ENCODE assay signal across 22 cellular contexts in genomic region chr2:109009920-109010610, GRCh38. TPM values are rescaled to one million over a fixed set of nuclear protein-coding genes. Genes with fewer than 3 reads are reported as not detected.
DNase-seq lines count a peak whose midpoint lies in the region; ATAC-seq and TF ChIP-seq lines count a peak whose summit lies in the region.
"Had no signal": no experiment of that assay in that cellular context is flagged by ENCODE, and none has a peak within 500 bp of the region (broad histone marks: within the 10 kb centered on the region; RNA-seq: fewer than 3 reads in every experiment).

No MANE protein-coding gene starts in this region.

- CTCF ChIA-PET in activated naive CD4-positive, alpha-beta T cell treated with anti-CD3 and anti-CD28 coated beads, Interleukin-2, amount 10 ng/mL, durations not matched to agents 7 days and 5 days (lab: Charles Lee): no interaction called here

- no peak overlapping the region for H3K4me3 ChIP-seq in choroid plexus epithelial cell (ENCODE audit: low read depth, low read length)
- H3K4me3 ChIP-seq: vagina had no signal

- no peaks in the 10 kb centered on the region for H3K36me3 Mint-ChIP-seq in activated naive CD4-positive, alpha-beta T cell treated with anti-CD3 and anti-CD28 coated beads, Interleukin-2, amount 50 U/mL, for 72 hours
- no peaks in the 10 kb centered on the region for H3K36me3 Mint-ChIP-seq in activated naive CD4-positive, alpha-beta T cell treated with anti-CD3 and anti-CD28 coated beads, Interleukin-2, amount 10 ng/mL, durations not matched to agents 7 days and 5 days
- H3K36me3 Mint-ChIP-seq: activated CD4-positive, alpha-beta memory T cell treated with anti-CD3 and anti-CD28 coated beads for 36 hours; CD4-positive, CD25-positive, alpha-beta regulatory T cell had no signal

- H3K27ac Mint-ChIP-seq in activated naive CD4-positive, alpha-beta T cell treated with anti-CD3 and anti-CD28 coated beads, Interleukin-2, amount 50 U/mL, for 72 hours: peak overlapping the region in 1 of 2 donors; percentile 78
- no peak overlapping the region for H3K27ac Mint-ChIP-seq in activated naive CD4-positive, alpha-beta T cell treated with anti-CD3 and anti-CD28 coated beads, Interleukin-2, amount 10 ng/mL, durations not matched to agents 7 days and 5 days
- H3K27ac Mint-ChIP-seq: activated CD4-positive, alpha-beta memory T cell treated with anti-CD3 and anti-CD28 coated beads for 36 hours; activated naive CD8-positive, alpha-beta T cell treated with anti-CD3 and anti-CD28 coated beads, Interleukin-2, amount 50 U/mL, for 24 hours had no signal

- no peak overlapping the region for H3K4me3 Mint-ChIP-seq in activated naive CD4-positive, alpha-beta T cell treated with anti-CD3 and anti-CD28 coated beads, Interleukin-2, amount 10 ng/mL, durations not matched to agents 7 days and 5 days
- H3K4me3 Mint-ChIP-seq: activated CD4-positive, alpha-beta memory T cell treated with anti-CD3 and anti-CD28 coated beads for 36 hours; activated naive CD8-positive, alpha-beta T cell treated with anti-CD3 and anti-CD28 coated beads, Interleukin-2, amount 50 U/mL, for 24 hours; activated T-cell treated with anti-CD3 and anti-CD28 coated beads, Interleukin-2, amount 50 U/mL, for 4 hours; neural crest cell had no signal

- H3K27me3 Mint-ChIP-seq in activated naive CD4-positive, alpha-beta T cell treated with anti-CD3 and anti-CD28 coated beads, Interleukin-2, amount 10 ng/mL, durations not matched to agents 7 days and 5 days: peaks cover 4% of the 10 kb centered on the region
- H3K27me3 Mint-ChIP-seq: activated CD4-positive, alpha-beta memory T cell treated with anti-CD3 and anti-CD28 coated beads for 36 hours; activated naive CD8-positive, alpha-beta T cell treated with anti-CD3 and anti-CD28 coated beads, Interleukin-2, amount 50 U/mL, for 24 hours had no signal

- no peak for DNase-seq in activated naive CD4-positive, alpha-beta T cell treated with anti-CD3 and anti-CD28 coated beads, Interleukin-2, amount 50 U/mL, for 72 hours (ENCODE audit: low spot score in 2 of 2)
- DNase-seq in activated naive CD4-positive, alpha-beta T cell treated with anti-CD3 and anti-CD28 coated beads, Interleukin-2, amount 10 ng/mL, durations not matched to agents 7 days and 5 days: no peak
- peak; percentile 28 for DNase-seq in M059J (ENCODE audit: low read depth)
- peak; percentile 58 for DNase-seq in choroid plexus epithelial cell (ENCODE audit: low read depth)
- DNase-seq in stromal cell of bone marrow (ENCODE audit: low read depth): peak; percentile 20
- DNase-seq in NCI-H187 treated with DMSO at 0.1 percent for 48 hours (lab: John Stamatoyannopoulos, UW): no peak
- DNase-seq in mucosa of gallbladder (ENCODE audit: low spot score): no peak
- DNase-seq: ACHN; activated CD4-positive, alpha-beta memory T cell treated with anti-CD3 and anti-CD28 coated beads for 36 hours; activated naive CD8-positive, alpha-beta T cell treated with anti-CD3 and anti-CD28 coated beads, Interleukin-2, amount 50 U/mL, for 24 hours; activated T-cell treated with anti-CD3 and anti-CD28 coated beads, Interleukin-2, amount 50 U/mL, for 4 hours; CD4-positive, CD25-positive, alpha-beta regulatory T cell; Kasumi-1; left cardiac atrium; midbrain; NCI-H69; SHP77 treated with DMSO at 0.1 percent for 48 hours had no signal

- H3K9me3 Mint-ChIP-seq in activated naive CD4-positive, alpha-beta T cell treated with anti-CD3 and anti-CD28 coated beads, Interleukin-2, amount 50 U/mL, for 72 hours: no peaks in the 10 kb centered on the region
- H3K9me3 Mint-ChIP-seq in activated naive CD4-positive, alpha-beta T cell treated with anti-CD3 and anti-CD28 coated beads, Interleukin-2, amount 10 ng/mL, durations not matched to agents 7 days and 5 days: no peaks in the 10 kb centered on the region
- H3K9me3 Mint-ChIP-seq: activated CD4-positive, alpha-beta memory T cell treated with anti-CD3 and anti-CD28 coated beads for 36 hours; activated naive CD8-positive, alpha-beta T cell treated with anti-CD3 and anti-CD28 coated beads, Interleukin-2, amount 50 U/mL, for 24 hours; activated T-cell treated with anti-CD3 and anti-CD28 coated beads, Interleukin-2, amount 50 U/mL, for 4 hours; CD4-positive, CD25-positive, alpha-beta regulatory T cell; neural crest cell had no signal

- ATAC-seq in activated naive CD4-positive, alpha-beta T cell treated with anti-CD3 and anti-CD28 coated beads, Interleukin-2, amount 50 U/mL, for 72 hours: peak; percentile 56 to 64
- no peak for ATAC-seq in HG03520 (IDR thresholded peaks at IDR 0.05; ENCODE audit: unreplicated experiment)
- ATAC-seq: activated naive CD8-positive, alpha-beta T cell treated with anti-CD3 and anti-CD28 coated beads, Interleukin-2, amount 50 U/mL, for 24 hours; activated T-cell treated with anti-CD3 and anti-CD28 coated beads, Interleukin-2, amount 50 U/mL, for 4 hours; left cardiac atrium had no signal

- no peak for TF ChIP-seq CTCF in choroid plexus epithelial cell (conservative IDR thresholded peaks at IDR 0.05; ENCODE audit: low read depth, low read length)

- no peaks in the 10 kb centered on the region for H3K4me1 Mint-ChIP-seq in activated naive CD4-positive, alpha-beta T cell treated with anti-CD3 and anti-CD28 coated beads, Interleukin-2, amount 10 ng/mL, durations not matched to agents 7 days and 5 days
- H3K4me1 Mint-ChIP-seq: neural crest cell had no signal

RNA-seq across cellular contexts. Expression of gene EDAR, which starts 21.0 kb away (rescaled TPM):
- total RNA-seq in activated naive CD4-positive, alpha-beta T cell treated with anti-CD3 and anti-CD28 coated beads, Interleukin-2, amount 50 U/mL, for 72 hours: under 1 TPM; 0.43 to 0.46 TPM
- total RNA-seq in M059J (2014; rRNA removed; shearing (Covaris generic)): not detected in 2 replicates
- 2.0 TPM for total RNA-seq in mucosa of gallbladder
- total RNA-seq: cardiac septum, neural crest cell, pulmonary artery endothelial cell had no signal

Comparison
In these comparisons a context has a peak if more than half of its experiments do, and no peak if none do; other contexts are left out.
1. DNase-seq: peak in M059J (single experiment), choroid plexus epithelial cell (single experiment) and stromal cell of bone marrow (single experiment); none in activated naive CD4-positive, alpha-beta T cell treated with anti-CD3 and anti-CD28 coated beads, Interleukin-2, amount 50 U/mL, for 72 hours (0 of 2), activated naive CD4-positive, alpha-beta T cell treated with anti-CD3 and anti-CD28 coated beads, Interleukin-2, amount 10 ng/mL, durations not matched to agents 7 days and 5 days (single experiment), NCI-H187 treated with DMSO at 0.1 percent for 48 hours (single experiment) and mucosa of gallbladder (single experiment).